In genomic region chr19:35533822-35534521, GRCh38 we compare ENCODE assay signal across 9 cellular contexts. TPM values are rescaled to one million over a fixed set of nuclear protein-coding genes. Genes with fewer than 3 reads are reported as not detected.
DNase-seq lines count a peak whose midpoint lies in the region; ATAC-seq and TF ChIP-seq lines count a peak whose summit lies in the region.
"Had no signal": no experiment of that assay in that cellular context is flagged by ENCODE, and none has a peak within 500 bp of the region (broad histone marks: within the 10 kb centered on the region; RNA-seq: fewer than 3 reads in every experiment).

No MANE protein-coding gene starts in this region.

- no peaks in the 10 kb centered on the region for H3K9me3 Mint-ChIP-seq in activated CD4-positive, alpha-beta T cell treated with anti-CD3 and anti-CD28 coated beads, Interleukin-2, amount 10 ng/mL, durations not matched to agents 24 days and 14 days
- no peaks in the 10 kb centered on the region for H3K9me3 Mint-ChIP-seq in stimulated activated naive B cell treated with anti-CD40 and anti-IgM and Interleukin-4, amounts not matched to agents 10 μg/mL and 1 μg/mL and 100 μg/mL, for 72 hours

- no peak overlapping the region for H3K4me3 ChIP-seq in fibroblast of pulmonary artery (replicated peaks; ENCODE audit: low read depth, low read length)

- intact Hi-C loops in activated CD4-positive, alpha-beta T cell treated with anti-CD3 and anti-CD28 coated beads, Interleukin-2, amount 10 ng/mL, durations not matched to agents 24 days and 14 days (cut with micrococcal nuclease) = no loop called here

- H3K27me3 Mint-ChIP-seq in activated CD4-positive, alpha-beta T cell treated with anti-CD3 and anti-CD28 coated beads, Interleukin-2, amount 10 ng/mL, durations not matched to agents 24 days and 14 days = peaks cover 28% of the 10 kb centered on the region
- H3K27me3 Mint-ChIP-seq in stimulated activated naive B cell treated with anti-CD40 and anti-IgM and Interleukin-4, amounts not matched to agents 10 μg/mL and 1 μg/mL and 100 μg/mL, for 72 hours = peaks cover 44 to 55% of the 10 kb centered on the region in 2 donors

- H3K36me3 Mint-ChIP-seq in activated CD4-positive, alpha-beta T cell treated with anti-CD3 and anti-CD28 coated beads, Interleukin-2, amount 10 ng/mL, durations not matched to agents 24 days and 14 days (ENCODE audit: low read depth) = no peaks in the 10 kb centered on the region
- peaks cover 5 to 12% of the 10 kb centered on the region in 2 donors for H3K36me3 Mint-ChIP-seq in stimulated activated naive B cell treated with anti-CD40 and anti-IgM and Interleukin-4, amounts not matched to agents 10 μg/mL and 1 μg/mL and 100 μg/mL, for 72 hours

- H3K27ac Mint-ChIP-seq in activated CD4-positive, alpha-beta T cell treated with anti-CD3 and anti-CD28 coated beads, Interleukin-2, amount 10 ng/mL, durations not matched to agents 24 days and 14 days = no peak overlapping the region
- no peak overlapping the region for H3K27ac Mint-ChIP-seq in stimulated activated naive B cell treated with anti-CD40 and anti-IgM and Interleukin-4, amounts not matched to agents 10 μg/mL and 1 μg/mL and 100 μg/mL, for 72 hours

- DNase-seq in SKM-1 (lab: John Stamatoyannopoulos, UW; ENCODE audit: unreplicated experiment) (peak; percentile 34), SKM-1 treated with dmso at 0.1 percent for 144 hours (lab: John Stamatoyannopoulos, UW; ENCODE audit: unreplicated experiment) (no peak), fibroblast of pulmonary artery (ENCODE audit: low read depth) (peak; percentile 25), LoVo (ENCODE audit: low spot score) (no peak), NCI-H524 (lab: John Stamatoyannopoulos, UW) (no peak), NCI-H1048 (lab: John Stamatoyannopoulos, UW) (no peak)
- DNase-seq in activated CD4-positive, alpha-beta T cell treated with anti-CD3 and anti-CD28 coated beads, Interleukin-2, amount 10 ng/mL, durations not matched to agents 24 days and 14 days = peak; percentile 80
- no peak for DNase-seq in stimulated activated naive B cell treated with anti-CD40 and anti-IgM and Interleukin-4, amounts not matched to agents 10 μg/mL and 1 μg/mL and 100 μg/mL, for 72 hours

- peaks cover 5% of the 10 kb centered on the region for H3K4me1 Mint-ChIP-seq in activated CD4-positive, alpha-beta T cell treated with anti-CD3 and anti-CD28 coated beads, Interleukin-2, amount 10 ng/mL, durations not matched to agents 24 days and 14 days
- H3K4me1 Mint-ChIP-seq in stimulated activated naive B cell treated with anti-CD40 and anti-IgM and Interleukin-4, amounts not matched to agents 10 μg/mL and 1 μg/mL and 100 μg/mL, for 72 hours = peaks cover 8 to 10% of the 10 kb centered on the region in 2 donors

- peak; percentile 90 to 91 for ATAC-seq in stimulated activated naive B cell treated with anti-CD40 and anti-IgM and Interleukin-4, amounts not matched to agents 10 μg/mL and 1 μg/mL and 100 μg/mL, for 72 hours (replicated peaks)

- peak overlapping the region; percentile 54 for H3K4me3 Mint-ChIP-seq in activated CD4-positive, alpha-beta T cell treated with anti-CD3 and anti-CD28 coated beads, Interleukin-2, amount 10 ng/mL, durations not matched to agents 24 days and 14 days
- peak overlapping the region; percentile 66 for H3K4me3 Mint-ChIP-seq in stimulated activated naive B cell treated with anti-CD40 and anti-IgM and Interleukin-4, amounts not matched to agents 10 μg/mL and 1 μg/mL and 100 μg/mL, for 72 hours

- TF ChIP-seq CTCF in fibroblast of pulmonary artery (IDR thresholded peaks at IDR 0.05; ENCODE audit: low read length, missing control alignments) = no peak

RNA-seq across cellular contexts. Expression of gene GAPDHS, which starts 0.7 kb away (rescaled TPM):
- total RNA-seq in activated CD4-positive, alpha-beta T cell treated with anti-CD3 and anti-CD28 coated beads, Interleukin-2, amount 10 ng/mL, durations not matched to agents 24 days and 14 days = not detected in 2 replicates
- total RNA-seq: liver had no signal

RNA-seq across cellular contexts. Expression of gene SBSN, which starts 5.9 kb away (rescaled TPM):
- total RNA-seq in activated CD4-positive, alpha-beta T cell treated with anti-CD3 and anti-CD28 coated beads, Interleukin-2, amount 10 ng/mL, durations not matched to agents 24 days and 14 days = not detected in 2 replicates
- total RNA-seq: liver had no signal

RNA-seq across cellular contexts. Expression of gene TMEM147, which starts 11.5 kb away (rescaled TPM):
- 132 and 134 TPM in 2 replicates for total RNA-seq in activated CD4-positive, alpha-beta T cell treated with anti-CD3 and anti-CD28 coated beads, Interleukin-2, amount 10 ng/mL, durations not matched to agents 24 days and 14 days

RNA-seq across cellular contexts. Expression of gene DMKN, which starts 20.5 kb away (rescaled TPM):
- total RNA-seq in activated CD4-positive, alpha-beta T cell treated with anti-CD3 and anti-CD28 coated beads, Interleukin-2, amount 10 ng/mL, durations not matched to agents 24 days and 14 days = not detected in 2 replicates

RNA-seq across cellular contexts. Expression of gene ATP4A, which starts 29.5 kb away (rescaled TPM):
- total RNA-seq in activated CD4-positive, alpha-beta T cell treated with anti-CD3 and anti-CD28 coated beads, Interleukin-2, amount 10 ng/mL, durations not matched to agents 24 days and 14 days = not detected in 2 replicates
- total RNA-seq: liver had no signal

Comparison
In these comparisons a context has a peak if more than half of its experiments do, and no peak if none do; other contexts are left out.
1. DNase-seq: peak in SKM-1 (single experiment), activated CD4-positive, alpha-beta T cell treated with anti-CD3 and anti-CD28 coated beads, Interleukin-2, amount 10 ng/mL, durations not matched to agents 24 days and 14 days (single experiment) and fibroblast of pulmonary artery (single experiment); none in SKM-1 treated with dmso at 0.1 percent for 144 hours (single experiment), stimulated activated naive B cell treated with anti-CD40 and anti-IgM and Interleukin-4, amounts not matched to agents 10 μg/mL and 1 μg/mL and 100 μg/mL, for 72 hours (single experiment), LoVo (single experiment), NCI-H524 (0 of 2) and NCI-H1048 (single experiment).